In the genomic region with DNA sequence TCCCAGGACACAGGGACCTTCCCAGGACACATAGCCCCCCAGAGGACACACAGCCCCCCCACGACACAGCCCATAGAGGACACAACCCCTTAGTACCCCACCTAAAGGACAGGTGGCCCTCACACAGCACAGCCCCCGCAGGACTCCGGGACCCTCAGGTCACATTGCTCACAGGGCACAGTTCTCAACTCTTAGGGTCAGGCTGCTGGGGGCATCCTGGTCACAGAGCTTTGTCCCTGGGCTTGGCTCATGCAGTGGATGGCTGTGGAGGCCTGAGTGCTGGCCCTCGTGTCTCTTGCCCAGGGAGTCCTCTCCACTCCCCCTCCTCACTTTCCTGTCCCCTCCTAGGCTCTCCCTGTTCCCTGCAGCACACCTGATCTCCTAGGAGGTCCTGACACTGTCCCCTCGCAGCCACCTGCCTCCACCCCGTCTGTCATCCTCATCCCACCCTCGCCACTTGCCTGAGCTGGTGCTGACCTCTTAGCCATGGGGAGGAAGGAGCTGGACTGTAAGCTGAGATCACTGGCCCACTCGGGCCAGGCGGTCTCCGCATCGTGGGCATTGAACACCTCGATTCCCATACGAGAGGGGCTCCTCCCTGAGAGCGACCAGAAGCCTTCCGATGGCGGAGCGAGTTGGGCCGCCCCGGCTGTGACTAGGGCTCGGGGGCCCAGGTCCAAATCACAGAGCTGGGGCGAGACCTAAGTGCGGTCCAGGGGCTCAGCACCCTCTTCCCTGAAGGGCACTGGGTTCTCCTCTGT, we compare ENCODE assay signal across 1 cellular context.
TF ChIP-seq lines count a peak whose summit lies in the region.

No MANE protein-coding gene starts in this region.

TF ChIP-seq in IMR-90, 13 proteins besides CTCF, POLR2A, EP300 and RAD21 (continued from another document):
- TF ChIP-seq NFE2L2 (IDR thresholded peaks at IDR 0.05; ENCODE audit: low read depth, low read length) (no peak), SMC3 (IDR thresholded peaks at IDR 0.05; ENCODE audit: low read depth, low read length) (no peak), RFX5 (IDR thresholded peaks at IDR 0.05; ENCODE audit: low read depth, low read length) (no peak), CHD1 (IDR thresholded peaks at IDR 0.05; ENCODE audit: low read depth, low read length) (no peak), BHLHE40 (IDR thresholded peaks at IDR 0.05; ENCODE audit: low read depth, low read length) (no peak), FOS (IDR thresholded peaks at IDR 0.05; ENCODE audit: low read depth, low read length) (no peak), MAFK (IDR thresholded peaks at IDR 0.05; ENCODE audit: low read depth, low read length) (no peak), MXI1 (IDR thresholded peaks at IDR 0.05; ENCODE audit: borderline replicate concordance, low read depth, low read length) (no peak), MAZ (IDR thresholded peaks at IDR 0.05; ENCODE audit: borderline replicate concordance, low read depth, low read length) (no peak), CEBPB (IDR thresholded peaks at IDR 0.05; ENCODE audit: low read depth, low read length) (no peak)
- TF ChIP-seq, protein P1, sequence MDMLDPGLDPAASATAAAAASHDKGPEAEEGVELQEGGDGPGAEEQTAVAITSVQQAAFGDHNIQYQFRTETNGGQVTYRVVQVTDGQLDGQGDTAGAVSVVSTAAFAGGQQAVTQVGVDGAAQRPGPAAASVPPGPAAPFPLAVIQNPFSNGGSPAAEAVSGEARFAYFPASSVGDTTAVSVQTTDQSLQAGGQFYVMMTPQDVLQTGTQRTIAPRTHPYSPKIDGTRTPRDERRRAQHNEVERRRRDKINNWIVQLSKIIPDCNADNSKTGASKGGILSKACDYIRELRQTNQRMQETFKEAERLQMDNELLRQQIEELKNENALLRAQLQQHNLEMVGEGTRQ (IDR thresholded peaks at IDR 0.05; ENCODE audit: low read depth, low read length), result no peak
- TF ChIP-seq, protein P2, sequence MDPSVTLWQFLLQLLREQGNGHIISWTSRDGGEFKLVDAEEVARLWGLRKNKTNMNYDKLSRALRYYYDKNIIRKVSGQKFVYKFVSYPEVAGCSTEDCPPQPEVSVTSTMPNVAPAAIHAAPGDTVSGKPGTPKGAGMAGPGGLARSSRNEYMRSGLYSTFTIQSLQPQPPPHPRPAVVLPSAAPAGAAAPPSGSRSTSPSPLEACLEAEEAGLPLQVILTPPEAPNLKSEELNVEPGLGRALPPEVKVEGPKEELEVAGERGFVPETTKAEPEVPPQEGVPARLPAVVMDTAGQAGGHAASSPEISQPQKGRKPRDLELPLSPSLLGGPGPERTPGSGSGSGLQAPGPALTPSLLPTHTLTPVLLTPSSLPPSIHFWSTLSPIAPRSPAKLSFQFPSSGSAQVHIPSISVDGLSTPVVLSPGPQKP (IDR thresholded peaks at IDR 0.05; ENCODE audit: borderline replicate concordance, low read depth, low read length), result no peak
